1 cellular context compared by ENCODE assay signal in genomic region chr19:33063356-33064116, GRCh38.
TF ChIP-seq lines count a peak whose summit lies in the region.

No MANE protein-coding gene starts in this region.

TF ChIP-seq in GM12878, 131 proteins besides CTCF, POLR2A, EP300 and RAD21 (continued from another document and continues in another):
- TF ChIP-seq ZBTB4 (CRISPR knock-in tag; IDR thresholded peaks at IDR 0.05) (no peak), RFX5 (IDR thresholded peaks at IDR 0.05; ENCODE audit: low read depth, low read length) (no peak), SMAD1 (IDR thresholded peaks at IDR 0.05; ENCODE audit: low read depth, partially characterized antibody) (peak; percentile 63), ZNF687 (IDR thresholded peaks at IDR 0.05) (no peak), RAD51 (IDR thresholded peaks at IDR 0.05) (no peak), KAT2A (conservative IDR thresholded peaks at IDR 0.05; ENCODE audit: control insufficient read depth, low read depth, low read length) (no peak), PBX3 (IDR thresholded peaks at IDR 0.05; ENCODE audit: insufficient replicate concordance, low read depth, low read length) (no peak), MYB (IDR thresholded peaks at IDR 0.05; ENCODE audit: borderline replicate concordance, low read depth, low read length) (no peak), TCF3 (IDR thresholded peaks at IDR 0.05; ENCODE audit: borderline replicate concordance, insufficient read depth, low read depth, low read length) (no peak), NKRF (conservative IDR thresholded peaks at IDR 0.05) (no peak), SIX5 (IDR thresholded peaks at IDR 0.05; ENCODE audit: low read depth, low read length, severe bottlenecking) (no peak), POLR2AphosphoS5 (IDR thresholded peaks at IDR 0.05; ENCODE audit: low read length) (no peak), PML (IDR thresholded peaks at IDR 0.05; ENCODE audit: low read length) (no peak), SP1 (IDR thresholded peaks at IDR 0.05; ENCODE audit: low read depth, low read length) (no peak), MEF2A (IDR thresholded peaks at IDR 0.05; ENCODE audit: insufficient read depth, low read depth, low read length) (peak; percentile 56; the same call in 1 of the 2 replicates), NBN (IDR thresholded peaks at IDR 0.05) (no peak), BACH1 (IDR thresholded peaks at IDR 0.05; ENCODE audit: borderline replicate concordance) (no peak), SKIL (IDR thresholded peaks at IDR 0.05; ENCODE audit: low read depth, poor library complexity, severe bottlenecking) (no peak), NFXL1 (IDR thresholded peaks at IDR 0.05; ENCODE audit: borderline replicate concordance) (no peak), HDAC2 (IDR thresholded peaks at IDR 0.05) (no peak), ATF2 (IDR thresholded peaks at IDR 0.05; ENCODE audit: low read length) (no peak), BRCA1 (IDR thresholded peaks at IDR 0.05; ENCODE audit: low read depth, low read length) (no peak), FOXM1 (IDR thresholded peaks at IDR 0.05; ENCODE audit: low read depth, low read length) (no peak), REST (IDR thresholded peaks at IDR 0.05; ENCODE audit: low read depth, low read length) (no peak), SPI1 (IDR thresholded peaks at IDR 0.05; ENCODE audit: borderline replicate concordance, insufficient read depth, low read depth, low read length) (peak; percentile 92), ESRRA (IDR thresholded peaks at IDR 0.05; ENCODE audit: low read length) (no peak), SIN3A (IDR thresholded peaks at IDR 0.05; ENCODE audit: low read depth, low read length) (no peak), LARP7 (IDR thresholded peaks at IDR 0.05) (no peak), NFYA (IDR thresholded peaks at IDR 0.05; ENCODE audit: borderline replicate concordance, low read depth, low read length) (no peak), E2F4 (IDR thresholded peaks at IDR 0.05; ENCODE audit: low read depth, low read length) (no peak), CBX3 (IDR thresholded peaks at IDR 0.05; ENCODE audit: borderline replicate concordance, low read depth) (no peak), ELK1 (IDR thresholded peaks at IDR 0.05; ENCODE audit: low read depth, low read length) (no peak)
